ENCODE assay signal across 9 cellular contexts in the genomic region with DNA sequence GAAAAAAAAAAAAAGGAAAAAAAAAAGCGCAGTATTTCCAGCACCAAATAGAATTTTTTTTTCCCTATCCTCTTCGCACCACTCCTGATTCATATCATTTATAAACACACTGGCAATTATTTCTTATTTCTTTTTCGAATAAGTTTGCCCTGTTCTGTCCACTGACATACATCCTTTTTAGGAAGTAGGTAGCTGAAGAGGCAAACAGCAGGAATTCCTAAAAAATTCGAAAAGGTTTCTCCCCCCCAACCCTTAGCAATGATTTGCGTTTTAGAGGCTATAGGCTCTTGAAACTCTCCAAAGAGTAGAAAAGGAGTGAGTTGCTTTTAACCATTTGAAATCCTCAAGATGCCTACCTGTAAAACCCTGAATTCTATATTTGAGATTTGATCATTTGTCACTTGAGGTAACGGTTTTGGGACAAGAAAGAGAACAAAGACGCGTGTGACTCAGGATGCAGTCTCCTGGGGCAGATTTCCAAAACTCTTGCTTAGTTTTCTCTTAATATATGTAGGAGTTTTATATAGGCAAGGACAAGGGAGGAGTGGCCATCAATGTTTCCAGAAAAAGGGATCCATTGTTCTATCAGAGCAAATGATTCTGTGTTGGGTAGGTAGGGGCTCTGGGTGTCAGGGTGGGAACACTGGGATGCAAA. TPM values are rescaled to one million over a fixed set of nuclear protein-coding genes. Genes with fewer than 3 reads are reported as not detected.
DNase-seq lines count a peak whose midpoint lies in the region; ATAC-seq, FAIRE-seq and TF ChIP-seq lines count a peak whose summit lies in the region.
"Had no signal": no experiment of that assay in that cellular context is flagged by ENCODE, and none has a peak within 500 bp of the region (broad histone marks: within the 10 kb centered on the region; RNA-seq: fewer than 3 reads in every experiment).

No MANE protein-coding gene starts in this region.

- POLR2A ChIA-PET in HepG2 (lab: Yijun Ruan, JAX) = interaction anchor here (0.6 to 8.1 kb wide), 56 partner anchors 8 to 1125 kb away, joined by 3 to 400 read pairs (median 4); partner anchors contain the start of genes ENPP3, SMLR1 and STX7

- in situ Hi-C loops in HepG2 (cut with HindIII; ENCODE audit: extremely low pct_ligation_motif_present, low pct_unique_long_range_greater_than_20kb) = loop anchor here (5.0 to 10.0 kb wide), 2 partner anchors 71 to 213 kb away; no protein-coding TSS in a partner anchor

- ATAC-seq in HepG2 (no peak), GM19395 (IDR thresholded peaks at IDR 0.05; ENCODE audit: unreplicated experiment) (no peak), GM19455 (IDR thresholded peaks at IDR 0.05; ENCODE audit: unreplicated experiment) (no peak)

- H3K4me1 Mint-ChIP-seq in T-helper 1 cell treated with Interleukin-12 subunit alpha and Interleukin-12 subunit beta and Interleukin-4 antibody, amounts not matched to agents 30 μg/mL and 1 μg/mL, for 36 hours (ENCODE audit: low read depth) = peaks cover 5% of the 10 kb centered on the region

- H3K27me3 ChIP-seq in HepG2 (ENCODE audit: control insufficient read depth in 1 of 2, insufficient read depth in 2 of 2, low read length in 2 of 2) = peaks cover 0 to 3% of the 10 kb centered on the region in 2 experiments; a peak in 1 of 5 replicates
- H3K27me3 ChIP-seq in stomach smooth muscle (ENCODE audit: control insufficient read depth in 1 of 2, insufficient read depth in 2 of 2, low read length in 2 of 2) = no peaks in the 10 kb centered on the region

- peaks cover 68% of the 10 kb centered on the region for H3K27me3 Mint-ChIP-seq in T-helper 1 cell treated with Interleukin-12 subunit alpha and Interleukin-12 subunit beta and Interleukin-4 antibody, amounts not matched to agents 30 μg/mL and 1 μg/mL, for 36 hours (ENCODE audit: low read depth)

- TF ChIP-seq EP300 in HepG2 (IDR thresholded peaks at IDR 0.05; ENCODE audit: low read depth in 2 of 2, low read length in 2 of 2) (no peak), HepG2 (CRISPR knock-in tag; IDR thresholded peaks at IDR 0.05; ENCODE audit: borderline replicate concordance) (no peak)

- intact Hi-C loops in HepG2 (cut with micrococcal nuclease; ENCODE audit: unreplicated experiment) = loop anchor here (1.0 to 10.0 kb wide), 6 partner anchors 8 to 863 kb away; partner anchors contain the start of gene RPS12

- H3K27ac ChIP-seq in HepG2 (ENCODE audit: extremely low read length, insufficient read depth, low read length) (peak overlapping the region; percentile 49), stomach smooth muscle (ENCODE audit: low read length) (peak overlapping the region; percentile 91)

- no peak for TF ChIP-seq RAD21 in HepG2 (CRISPR knock-in tag; IDR thresholded peaks at IDR 0.05)

- H3K9me3 ChIP-seq in HepG2 (ENCODE audit: low read length) (no peaks in the 10 kb centered on the region), stomach smooth muscle (ENCODE audit: control insufficient read depth in 2 of 2, low read length in 2 of 2) (no peaks in the 10 kb centered on the region)

- peak overlapping the region; percentile 49 for H3K4me2 ChIP-seq in HepG2 (ENCODE audit: low read depth, low read length)

- peaks cover 23% of the 10 kb centered on the region for H3K79me2 ChIP-seq in HepG2 (ENCODE audit: insufficient read depth, low read length)

- peaks cover 81% of the 10 kb centered on the region for H3K4me1 ChIP-seq in HepG2 (ENCODE audit: insufficient read depth, low read length)
- peaks cover 20% of the 10 kb centered on the region for H3K4me1 ChIP-seq in stomach smooth muscle (ENCODE audit: control insufficient read depth, insufficient read depth, low read length)

- BruUV-seq in HepG2 (replicated peaks; lab: Mats Ljungman, UMichigan) = no TSS peak

- H3K4me3 Mint-ChIP-seq in T-helper 1 cell treated with Interleukin-12 subunit alpha and Interleukin-12 subunit beta and Interleukin-4 antibody, amounts not matched to agents 30 μg/mL and 1 μg/mL, for 36 hours = peak overlapping the region; percentile 15

- no peak overlapping the region for H3K27ac Mint-ChIP-seq in T-helper 1 cell treated with Interleukin-12 subunit alpha and Interleukin-12 subunit beta and Interleukin-4 antibody, amounts not matched to agents 30 μg/mL and 1 μg/mL, for 36 hours

- CTCF ChIA-PET in HepG2 (lab: Yijun Ruan, JAX; ENCODE audit: low intra/inter-chr PET ratio, low total read pairs) = interaction anchor here (1.1 to 2.9 kb wide), 4 partner anchors 25 to 266 kb away, joined by 3 to 21 read pairs (median 11); no protein-coding TSS in a partner anchor

- H3K9me3 Mint-ChIP-seq in T-helper 1 cell treated with Interleukin-12 subunit alpha and Interleukin-12 subunit beta and Interleukin-4 antibody, amounts not matched to agents 30 μg/mL and 1 μg/mL, for 36 hours = no peaks in the 10 kb centered on the region

- H4K20me1 ChIP-seq in HepG2 (ENCODE audit: insufficient read depth, low read length) = peaks cover 34% of the 10 kb centered on the region

- H3K36me3 ChIP-seq in HepG2 (replicated peaks in 1 of 2; ENCODE audit: control insufficient read depth in 1 of 2, insufficient read depth in 2 of 2, low read length in 2 of 2) (peaks cover 8 to 20% of the 10 kb centered on the region in 2 experiments), stomach smooth muscle (ENCODE audit: control insufficient read depth in 2 of 2, insufficient read depth in 2 of 2, low read length in 2 of 2) (peaks cover 0 to 3% of the 10 kb centered on the region in 2 donors)

- WGBS in HepG2 (ENCODE audit: low lambda C conversion rate) = 41% methylated on average over 8 of the region's 8 CpGs

- TF ChIP-seq POLR2A in HepG2 (IDR thresholded peaks at IDR 0.05; ENCODE audit: insufficient read depth in 1 of 2, low read depth in 2 of 2, low read length in 2 of 2) = no peak

- no peak for TF ChIP-seq CTCF in HepG2 (CRISPR knock-in tag; IDR thresholded peaks at IDR 0.05)

- DNase-seq in T-helper 1 cell (no peak), astrocyte of the hippocampus (ENCODE audit: low read depth, low spot score) (peak; percentile 58), HepG2 (ENCODE audit: low spot score) (no peak), NCI-H187 treated with DMSO at 0.1 percent for 48 hours (lab: John Stamatoyannopoulos, UW) (no peak)
- DNase-seq: NCI-H187 had no signal

- no peak for FAIRE-seq in HepG2 (lab: Jason Lieb, UNC)

- H3K36me3 Mint-ChIP-seq in T-helper 1 cell treated with Interleukin-12 subunit alpha and Interleukin-12 subunit beta and Interleukin-4 antibody, amounts not matched to agents 30 μg/mL and 1 μg/mL, for 36 hours (ENCODE audit: low read depth) = no peaks in the 10 kb centered on the region

- no peak overlapping the region for H2AFZ ChIP-seq in HepG2 (ENCODE audit: low read length)

- H3K9ac ChIP-seq in HepG2 (ENCODE audit: insufficient read depth, low read depth, low read length) = peak overlapping the region; percentile 57
- peak overlapping the region; percentile 79 to 84 for H3K9ac ChIP-seq in stomach smooth muscle (ENCODE audit: low read length in 2 of 2)

- peak overlapping the region; percentile 12 to 93 (median 22); a peak in 3 of 6 replicates for H3K4me3 ChIP-seq in HepG2 (replicated peaks in 1 of 3; ENCODE audit: insufficient read depth in 1 of 3, low read depth in 2 of 3, low read length in 3 of 3)
- H3K4me3 ChIP-seq in stomach smooth muscle (ENCODE audit: low read length in 2 of 2) = peak overlapping the region; percentile 89 to 91

TF ChIP-seq in HepG2, 621 proteins besides CTCF, POLR2A, EP300 and RAD21 (continues in another document):
- TF ChIP-seq ZFP1 (CRISPR knock-in tag; IDR thresholded peaks at IDR 0.05) (peak; percentile 12; the same call in 1 of the 2 replicates), RELA (CRISPR knock-in tag; IDR thresholded peaks at IDR 0.05) (0 out of 2 replicates have a peak, but pooled peaks have one; percentile 0)

RNA-seq across cellular contexts. Expression of gene CCN2, which starts 0.5 kb away (rescaled TPM):
- total RNA-seq in HepG2 (2016; rRNA removed; fragmentation: Illumina TruSeq; extraction: Trizol) = 29.6 and 34.7 TPM in 2 replicates
- 7.2 and 7.8 TPM in 2 replicates for total RNA-seq in HepG2 (2016; cell fraction: cytosol; rRNA removed; fragmentation: Illumina TruSeq; extraction: Trizol; ENCODE audit: low read depth)
- total RNA-seq in HepG2 (2016; cell fraction: insoluble cytoplasmic fraction; rRNA removed; fragmentation: Illumina TruSeq; extraction: Trizol) = 27.0 and 36.5 TPM in 2 replicates
- total RNA-seq in HepG2 (2016; cell fraction: membrane; rRNA removed; fragmentation: Illumina TruSeq; extraction: Trizol) = 29.3 and 34.9 TPM in 2 replicates
- total RNA-seq in HepG2 (2016; cell fraction: nucleus; rRNA removed; fragmentation: Illumina TruSeq; extraction: Trizol) = 91.2 and 104 TPM in 2 replicates
- 316 and 375 TPM in 2 replicates for polyA plus RNA-seq in HepG2 (2011; rRNA removed)
- 191 and 283 TPM in 2 replicates for polyA plus RNA-seq in HepG2 (2011; cell fraction: cytosol; rRNA removed)
- polyA plus RNA-seq in HepG2 (2011; cell fraction: nucleus; rRNA removed) = 458 and 601 TPM in 2 replicates
- polyA plus RNA-seq in HepG2 (2012) = 765 and 789 TPM in 2 replicates
- 7.8 and 8.0 TPM in 2 replicates for polyA plus RNA-seq in HepG2 (2016; cell fraction: cytosol; fragmentation: Illumina TruSeq; extraction: Trizol; ENCODE audit: low read depth)
- 36.0 and 46.4 TPM in 2 replicates for polyA plus RNA-seq in HepG2 (2016; cell fraction: insoluble cytoplasmic fraction; fragmentation: Illumina TruSeq; extraction: Trizol; ENCODE audit: low read depth)
- 18.5 and 20.3 TPM in 2 replicates for polyA plus RNA-seq in HepG2 (2016; cell fraction: membrane; fragmentation: Illumina TruSeq; extraction: Trizol; ENCODE audit: low read depth)
- polyA plus RNA-seq in HepG2 (2016; cell fraction: nucleus; fragmentation: Illumina TruSeq; extraction: Trizol; ENCODE audit: insufficient read depth, low read depth) = 252 and 258 TPM in 2 replicates
- 0.21 and 276 TPM in 2 replicates for polyA minus RNA-seq in HepG2 (2011; rRNA and poly(A)+ RNA removed; ENCODE audit: low replicate concordance)
- polyA minus RNA-seq in HepG2 (2011; cell fraction: cytosol; rRNA and poly(A)+ RNA removed) = 404 and 475 TPM in 2 replicates
- 171 and 228 TPM in 2 replicates for polyA minus RNA-seq in HepG2 (2011; cell fraction: nucleus; rRNA and poly(A)+ RNA removed)
